8 cellular contexts compared by ENCODE assay signal in genomic region chr22:31400023-31400397, GRCh38. TPM values are rescaled to one million over a fixed set of nuclear protein-coding genes. Genes with fewer than 3 reads are reported as not detected.
DNase-seq lines count a peak whose midpoint lies in the region; ATAC-seq and TF ChIP-seq lines count a peak whose summit lies in the region.

No MANE protein-coding gene starts in this region.

- H3K4me1 ChIP-seq in NT2/D1 (ENCODE audit: insufficient read depth, insufficient read length) (no peaks in the 10 kb centered on the region), muscle layer of duodenum (ENCODE audit: control insufficient read depth in 1 of 2, insufficient read depth in 2 of 2, low read length in 2 of 2) (peaks cover 4 to 16% of the 10 kb centered on the region in 2 donors)

- H3K4me3 ChIP-seq in NT2/D1 (ENCODE audit: insufficient read length, low read depth) (peak overlapping the region; percentile 95), dorsolateral prefrontal cortex (peak overlapping the region; percentile 67 to 100 (median 94)), muscle layer of duodenum (ENCODE audit: low read depth in 1 of 2, low read length in 2 of 2) (peak overlapping the region; percentile 96)

- DNase-seq in Daoy (ENCODE audit: low read depth): peak; percentile 15
- no peak for DNase-seq in NT2/D1 (ENCODE audit: low read depth, low spot score)
- no peak for DNase-seq in dorsolateral prefrontal cortex
- no peak for DNase-seq in DMS114 treated with DMSO at 0.1 percent for 48 hours (lab: John Stamatoyannopoulos, UW; ENCODE audit: unreplicated experiment)
- DNase-seq in nucleus accumbens (lab: John Stamatoyannopoulos, UW): no peak
- DNase-seq in NCI-H1930 (lab: John Stamatoyannopoulos, UW): no peak

- H3K9me3 ChIP-seq in NT2/D1 (ENCODE audit: insufficient read depth, low read length): no peaks in the 10 kb centered on the region
- H3K9me3 ChIP-seq in muscle layer of duodenum (ENCODE audit: control insufficient read depth in 1 of 2, low read length in 2 of 2): no peaks in the 10 kb centered on the region

- no peak for TF ChIP-seq CTCF in dorsolateral prefrontal cortex (IDR thresholded peaks at IDR 0.05 in 54 of 56, conservative IDR thresholded peaks at IDR 0.05 in 2 of 56; ENCODE audit: low read depth in 1 of 56, partially characterized antibody in 56 of 56)

- H3K9ac ChIP-seq in NT2/D1 (ENCODE audit: insufficient read length, low read depth): peak overlapping the region; percentile 99

- H3K27me3 ChIP-seq in NT2/D1 (ENCODE audit: insufficient read depth, insufficient read length): no peaks in the 10 kb centered on the region
- H3K27me3 ChIP-seq in dorsolateral prefrontal cortex: no peaks in the 10 kb centered on the region
- H3K27me3 ChIP-seq in muscle layer of duodenum (ENCODE audit: low read depth, low read length): no peaks in the 10 kb centered on the region

- peak overlapping the region in 53 of 59 donors; percentile 27 to 98 (median 90) for H3K27ac ChIP-seq in dorsolateral prefrontal cortex
- peak overlapping the region; percentile 88 for H3K27ac ChIP-seq in muscle layer of duodenum (ENCODE audit: low read length)

- intact Hi-C loops in dorsolateral prefrontal cortex (cut with DNase I): no loop called here

- H3K36me3 ChIP-seq in NT2/D1 (ENCODE audit: insufficient read depth, insufficient read length, low read length) (peaks cover 40% of the 10 kb centered on the region), muscle layer of duodenum (ENCODE audit: control insufficient read depth in 1 of 2, insufficient read depth in 2 of 2, low read length in 2 of 2) (peaks cover 6 to 19% of the 10 kb centered on the region in 2 donors)

- no peak for ATAC-seq in HG02798 (IDR thresholded peaks at IDR 0.05; ENCODE audit: poor library complexity, unreplicated experiment)

RNA-seq across cellular contexts. Expression of gene DRG1, which starts 0.6 kb away (rescaled TPM):
- 134 and 146 TPM in 2 replicates for total RNA-seq in Daoy (2014; rRNA removed; shearing (Covaris generic))
- 10 to 100 TPM; 27.5 to 88.4 (median 56.9) TPM for total RNA-seq in dorsolateral prefrontal cortex

RNA-seq across cellular contexts. Expression of gene PATZ1, which starts 53.9 kb away (rescaled TPM):
- total RNA-seq in Daoy (2014; rRNA removed; shearing (Covaris generic)): 18.8 and 19.5 TPM in 2 replicates
- 10 to 100 TPM; 15.7 to 39.3 (median 23.2) TPM for total RNA-seq in dorsolateral prefrontal cortex
